Comparison of ENCODE assay signal across 10 cellular contexts in genomic region chr2:161163438-161163837, GRCh38. TPM values are rescaled to one million over a fixed set of nuclear protein-coding genes. Genes with fewer than 3 reads are reported as not detected.
A peak's percentile ranks its signal among the peaks of the same experiment; 100 is the strongest.
DNase-seq lines count a peak whose midpoint lies in the region; ATAC-seq and TF ChIP-seq lines count a peak whose summit lies in the region.
"Had no signal": no experiment of that assay in that cellular context is flagged by ENCODE, and none has a peak within 500 bp of the region (broad histone marks: within the 10 kb centered on the region; RNA-seq: fewer than 3 reads in every experiment).

No MANE protein-coding gene starts in this region.

- TF ChIP-seq CTCF in activated CD8-positive, alpha-beta T cell treated with anti-CD3 and anti-CD28 coated beads for 36 hours (IDR thresholded peaks at IDR 0.05), result no peak
- no peak for TF ChIP-seq CTCF in natural killer cell (IDR thresholded peaks at IDR 0.05)

- POLR2A ChIA-PET in activated CD8-positive, alpha-beta T cell treated with anti-CD3 and anti-CD28 coated beads for 36 hours (lab: Charles Lee), result interaction anchor here (1.2 kb wide), 1 partner anchor 86 kb away, joined by 4 read pairs; no protein-coding TSS in a partner anchor

- H3K4me1 Mint-ChIP-seq in CD4-positive, CD25-positive, alpha-beta regulatory T cell, result peaks cover 51 to 84% (median 73%) of the 10 kb centered on the region in 4 donors
- H3K4me1 Mint-ChIP-seq in activated CD8-positive, alpha-beta T cell treated with anti-CD3 and anti-CD28 coated beads for 36 hours (ENCODE audit: low read depth), result peaks cover 71% of the 10 kb centered on the region
- H3K4me1 Mint-ChIP-seq in natural killer cell, result peaks cover 57 to 63% of the 10 kb centered on the region in 2 donors

- peak overlapping the region; percentile 67 for H3K27ac ChIP-seq in CD4-positive, CD25-positive, alpha-beta regulatory T cell (ENCODE audit: insufficient read depth, low read length, poor library complexity, severe bottlenecking)
- H3K27ac ChIP-seq: testis had no signal

- ATAC-seq in CD4-positive, CD25-positive, alpha-beta regulatory T cell (ENCODE audit: low read depth in 2 of 2), result no peak
- no peak for ATAC-seq in activated CD8-positive, alpha-beta T cell treated with anti-CD3 and anti-CD28 coated beads for 36 hours
- no peak for ATAC-seq in natural killer cell
- ATAC-seq: naive thymus-derived CD8-positive, alpha-beta T cell had no signal

- peak overlapping the region; percentile 97 for H3K4me3 ChIP-seq in CD4-positive, CD25-positive, alpha-beta regulatory T cell (ENCODE audit: low read depth, low read length)
- H3K4me3 ChIP-seq in GM08714 (ENCODE audit: low read length), result peak overlapping the region; percentile 27; the same call in 1 of the 2 replicates
- H3K4me3 ChIP-seq: testis had no signal

- peak overlapping the region; percentile 74 to 99 (median 80) for H3K4me3 Mint-ChIP-seq in CD4-positive, CD25-positive, alpha-beta regulatory T cell
- H3K4me3 Mint-ChIP-seq in activated CD8-positive, alpha-beta T cell treated with anti-CD3 and anti-CD28 coated beads for 36 hours, result peak overlapping the region; percentile 91
- H3K4me3 Mint-ChIP-seq in natural killer cell, result peak overlapping the region; percentile 33

- peaks cover 5% of the 10 kb centered on the region for H3K27me3 Mint-ChIP-seq in CD4-positive, CD25-positive, alpha-beta regulatory T cell
- H3K27me3 Mint-ChIP-seq in activated CD8-positive, alpha-beta T cell treated with anti-CD3 and anti-CD28 coated beads for 36 hours, result no peaks in the 10 kb centered on the region
- H3K27me3 Mint-ChIP-seq in natural killer cell (ENCODE audit: low read depth in 2 of 2), result no peaks in the 10 kb centered on the region
- H3K27me3 Mint-ChIP-seq: naive thymus-derived CD8-positive, alpha-beta T cell had no signal

- no peak for DNase-seq in CD4-positive, CD25-positive, alpha-beta regulatory T cell
- DNase-seq in activated CD8-positive, alpha-beta T cell treated with anti-CD3 and anti-CD28 coated beads for 36 hours, result no peak
- DNase-seq in natural killer cell (no peak), hippocampal formation (lab: John Stamatoyannopoulos, UW) (no peak), NCI-H524 (lab: John Stamatoyannopoulos, UW) (no peak), T-helper 9 cell (no peak)
- DNase-seq: naive thymus-derived CD8-positive, alpha-beta T cell; NCI-H1694 treated with DMSO at 0.1 percent for 48 hours; testis had no signal

- intact Hi-C loops in activated CD8-positive, alpha-beta T cell treated with anti-CD3 and anti-CD28 coated beads for 36 hours (cut with micrococcal nuclease), result loop anchor here (10.0 kb wide), 1 partner anchor 791 kb away; no protein-coding TSS in a partner anchor
- intact Hi-C loops in natural killer cell (cut with micrococcal nuclease), result no loop called here

- peaks cover 5% of the 10 kb centered on the region for H3K36me3 ChIP-seq in CD4-positive, CD25-positive, alpha-beta regulatory T cell (ENCODE audit: control insufficient read depth, insufficient read depth, low read length)

- peaks cover 20% of the 10 kb centered on the region for H3K36me3 Mint-ChIP-seq in CD4-positive, CD25-positive, alpha-beta regulatory T cell
- H3K36me3 Mint-ChIP-seq in activated CD8-positive, alpha-beta T cell treated with anti-CD3 and anti-CD28 coated beads for 36 hours (ENCODE audit: low read depth), result peaks cover 62% of the 10 kb centered on the region
- H3K36me3 Mint-ChIP-seq in natural killer cell, result no peaks in the 10 kb centered on the region

- H3K9me3 Mint-ChIP-seq in CD4-positive, CD25-positive, alpha-beta regulatory T cell, result no peaks in the 10 kb centered on the region
- H3K9me3 Mint-ChIP-seq in activated CD8-positive, alpha-beta T cell treated with anti-CD3 and anti-CD28 coated beads for 36 hours, result peaks cover 6% of the 10 kb centered on the region
- H3K9me3 Mint-ChIP-seq in natural killer cell, result no peaks in the 10 kb centered on the region
- H3K9me3 Mint-ChIP-seq: naive thymus-derived CD8-positive, alpha-beta T cell had no signal

- H3K27me3 ChIP-seq in CD4-positive, CD25-positive, alpha-beta regulatory T cell (ENCODE audit: control insufficient read depth, insufficient read depth, low read length), result no peaks in the 10 kb centered on the region
- H3K27me3 ChIP-seq: testis had no signal

- no peaks in the 10 kb centered on the region for H3K9me3 ChIP-seq in CD4-positive, CD25-positive, alpha-beta regulatory T cell (ENCODE audit: control insufficient read depth in 2 of 2, low read length in 2 of 2)
- H3K9me3 ChIP-seq: testis had no signal

- CTCF ChIA-PET in activated CD8-positive, alpha-beta T cell treated with anti-CD3 and anti-CD28 coated beads for 36 hours (lab: Charles Lee), result interaction anchor here (1.6 kb wide), 1 partner anchor 99 kb away, joined by 4 read pairs; no protein-coding TSS in a partner anchor

- peak overlapping the region; percentile 90 to 98 (median 91) for H3K27ac Mint-ChIP-seq in CD4-positive, CD25-positive, alpha-beta regulatory T cell
- H3K27ac Mint-ChIP-seq in activated CD8-positive, alpha-beta T cell treated with anti-CD3 and anti-CD28 coated beads for 36 hours, result peak overlapping the region; percentile 67
- peak overlapping the region; percentile 47 to 51 for H3K27ac Mint-ChIP-seq in natural killer cell

- H3K4me1 ChIP-seq in CD4-positive, CD25-positive, alpha-beta regulatory T cell (ENCODE audit: control insufficient read depth, insufficient read depth, low read length, poor library complexity, severe bottlenecking), result peaks cover 66% of the 10 kb centered on the region

RNA-seq across cellular contexts. Expression of gene TANK, which starts 3.2 kb away (rescaled TPM):
- 182 TPM for total RNA-seq in CD4-positive, CD25-positive, alpha-beta regulatory T cell
- polyA plus RNA-seq in CD4-positive, CD25-positive, alpha-beta regulatory T cell, result 10 to 100 TPM; 84.5 to 97.1 (median 89.0) TPM
- total RNA-seq in activated CD8-positive, alpha-beta T cell treated with anti-CD3 and anti-CD28 coated beads for 36 hours, result 10 to 100 TPM; 49.2 to 51.6 TPM
- 100 to 1,000 TPM in 1 of 3 donors, 10 to 100 TPM in 2; 68.9 to 121 (median 76.1) TPM for total RNA-seq in natural killer cell

Comparison
In these comparisons a context has a peak if more than half of its experiments do, and no peak if none do; other contexts are left out.
1. H3K4me3 Mint-ChIP-seq: peak in every context shown above with its lines; median percentile 91 in activated CD8-positive, alpha-beta T cell treated with anti-CD3 and anti-CD28 coated beads for 36 hours; 80 in CD4-positive, CD25-positive, alpha-beta regulatory T cell; 33 in natural killer cell.